In genomic region chr5:83817591-83817990, GRCh38 we compare ENCODE assay signal across 1 cellular context.
TF ChIP-seq lines count a peak whose summit lies in the region.

No MANE protein-coding gene starts in this region.

TF ChIP-seq in GM12878, 131 proteins besides CTCF, POLR2A, EP300 and RAD21 (continued from another document):
- TF ChIP-seq EGR1 (IDR thresholded peaks at IDR 0.05; ENCODE audit: borderline replicate concordance in 1 of 2, low read depth in 2 of 2, low read length in 2 of 2) (no peak), NR2C2 (IDR thresholded peaks at IDR 0.05; ENCODE audit: borderline replicate concordance, control insufficient read depth, insufficient read length, low read depth) (no peak), PAX5 (IDR thresholded peaks at IDR 0.05; ENCODE audit: borderline replicate concordance, low read depth, low read length) (no peak), IRF4 (IDR thresholded peaks at IDR 0.05; ENCODE audit: low read depth, low read length) (0 out of 2 replicates have a peak, but pooled peaks have one; percentile 23), YY1 (IDR thresholded peaks at IDR 0.05; ENCODE audit: low read depth, low read length) (peak; percentile 51; the same call in 1 of the 2 replicates), SIX5 (IDR thresholded peaks at IDR 0.05; ENCODE audit: low read depth, low read length, severe bottlenecking) (no peak), USF2 (IDR thresholded peaks at IDR 0.05; ENCODE audit: borderline replicate concordance, low read depth, low read length) (no peak), KLF5 (IDR thresholded peaks at IDR 0.05; ENCODE audit: partially characterized antibody) (no peak), ATF3 (IDR thresholded peaks at IDR 0.05; ENCODE audit: borderline replicate concordance, extremely low read depth, low read depth, low read length) (no peak), STAT1 (conservative IDR thresholded peaks at IDR 0.05) (no peak), DPF2 (IDR thresholded peaks at IDR 0.05) (no peak), SPI1 (IDR thresholded peaks at IDR 0.05; ENCODE audit: borderline replicate concordance, insufficient read depth, low read depth, low read length) (peak; percentile 69), HCFC1 (IDR thresholded peaks at IDR 0.05; ENCODE audit: low read length) (no peak), RB1 (IDR thresholded peaks at IDR 0.05; ENCODE audit: borderline replicate concordance) (no peak), ASH2L (IDR thresholded peaks at IDR 0.05; ENCODE audit: borderline replicate concordance, low read depth) (no peak), CEBPB (IDR thresholded peaks at IDR 0.05; ENCODE audit: borderline replicate concordance in 1 of 2, low read depth in 2 of 2, low read length in 2 of 2) (no peak), POLR2AphosphoS5 (IDR thresholded peaks at IDR 0.05; ENCODE audit: low read length) (no peak), IKZF1 (conservative IDR thresholded peaks at IDR 0.05) (0 out of 2 replicates have a peak, but pooled peaks have one; percentile 18), TARDBP (IDR thresholded peaks at IDR 0.05; ENCODE audit: borderline replicate concordance) (no peak), REST (IDR thresholded peaks at IDR 0.05; ENCODE audit: low read depth, low read length) (no peak), E2F8 (IDR thresholded peaks at IDR 0.05; ENCODE audit: low read depth, partially characterized antibody) (no peak), POLR2AphosphoS2 (IDR thresholded peaks at IDR 0.05; ENCODE audit: low read depth, low read length) (no peak), JUNB (IDR thresholded peaks at IDR 0.05) (peak; percentile 47; the same call in 1 of the 2 replicates)
